Comparison of ENCODE assay signal across 10 cellular contexts in the genomic region with DNA sequence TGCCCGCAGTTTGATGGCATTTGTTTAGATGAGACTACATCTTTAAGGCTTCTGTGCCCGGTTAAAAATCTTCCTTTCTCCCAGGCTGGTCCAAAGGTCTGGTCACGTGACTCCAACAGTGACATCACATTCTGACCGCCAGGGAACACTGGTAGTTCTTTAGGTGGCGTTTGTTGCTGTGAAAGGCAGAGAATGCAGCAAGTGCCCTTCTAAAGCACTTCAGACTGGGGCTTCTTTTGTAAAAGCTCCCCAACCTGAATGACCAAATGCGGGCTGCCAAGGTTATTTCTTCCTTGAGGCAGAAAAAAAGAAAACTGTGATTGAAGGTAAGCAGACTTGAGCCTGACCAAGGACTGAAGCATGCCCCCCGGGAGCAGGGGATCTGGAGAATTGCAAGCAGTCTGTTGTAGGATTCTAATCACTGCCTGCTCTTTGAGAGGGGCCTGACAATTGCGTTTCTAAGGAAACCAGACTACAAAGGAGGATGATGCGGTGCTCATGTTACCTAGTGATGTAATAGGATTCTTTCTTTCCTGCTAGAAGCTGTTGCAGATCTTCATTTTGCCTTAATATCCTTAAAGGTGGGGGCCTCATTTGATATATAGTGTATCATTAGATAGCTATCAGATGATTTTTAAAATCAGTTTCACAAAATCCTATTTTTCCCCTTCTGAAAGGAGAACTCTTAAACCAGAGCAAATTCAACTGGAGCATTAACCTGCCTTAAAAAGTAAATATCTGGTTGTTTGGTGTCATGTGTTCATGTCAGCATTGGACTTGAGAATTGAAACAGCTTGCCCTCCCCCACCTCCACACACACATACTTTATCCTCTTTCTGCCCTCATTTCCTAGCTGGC.
DNase-seq lines count a peak whose midpoint lies in the region; ATAC-seq and TF ChIP-seq lines count a peak whose summit lies in the region.
"Had no signal": no experiment of that assay in that cellular context is flagged by ENCODE, and none has a peak within 500 bp of the region (broad histone marks: within the 10 kb centered on the region; RNA-seq: fewer than 3 reads in every experiment).

No MANE protein-coding gene starts in this region.

- no peaks in the 10 kb centered on the region for H3K27me3 ChIP-seq in lower lobe of right lung (ENCODE audit: low read depth)

- no peak for TF ChIP-seq POLR2A in lower leg skin (IDR thresholded peaks at IDR 0.05)

- H3K36me3 ChIP-seq in lower lobe of right lung: no peaks in the 10 kb centered on the region

- no peaks in the 10 kb centered on the region for H3K36me3 Mint-ChIP-seq in chondrocyte (ENCODE audit: low read depth)

- no peak overlapping the region for H3K27ac ChIP-seq in lower lobe of right lung

- no peaks in the 10 kb centered on the region for H3K9me3 Mint-ChIP-seq in chondrocyte (ENCODE audit: low read depth)

- no peak overlapping the region for H3K4me3 Mint-ChIP-seq in chondrocyte (ENCODE audit: unreplicated experiment)

- no peaks in the 10 kb centered on the region for H3K27me3 Mint-ChIP-seq in chondrocyte (ENCODE audit: low read depth)

- no peaks in the 10 kb centered on the region for H3K4me1 ChIP-seq in lower lobe of right lung

- peak; percentile 15 for TF ChIP-seq CTCF in chondrocyte (IDR thresholded peaks at IDR 0.05)
- no peak for TF ChIP-seq CTCF in lower lobe of right lung (IDR thresholded peaks at IDR 0.05)
- no peak for TF ChIP-seq CTCF in lower leg skin (IDR thresholded peaks at IDR 0.05)

- WGBS in lower leg skin, 2 donors: 42 to 43% methylated on average over 9 of the region's 9 CpGs

- H3K27ac Mint-ChIP-seq in chondrocyte (ENCODE audit: unreplicated experiment): no peak overlapping the region

- ATAC-seq in lower lobe of right lung: peak; percentile 54 to 77
- ATAC-seq in HG03457 (IDR thresholded peaks at IDR 0.05; ENCODE audit: unreplicated experiment): no peak
- no peak for ATAC-seq in GM21825 (IDR thresholded peaks at IDR 0.05; ENCODE audit: unreplicated experiment)
- ATAC-seq: left ventricle myocardium superior had no signal

- intact Hi-C loops in lower lobe of right lung (cut with DNase I) (no loop called here), lower leg skin (cut with DNase I; ENCODE audit: low total_unique reads) (no loop called here)

- H3K4me1 Mint-ChIP-seq in chondrocyte (ENCODE audit: low read depth): peaks cover 3% of the 10 kb centered on the region

- no peak overlapping the region for H3K4me3 ChIP-seq in lower lobe of right lung
- H3K4me3 ChIP-seq in lower leg skin (ENCODE audit: low read depth, poor library complexity, severe bottlenecking): no peak overlapping the region

- DNase-seq in C1 segment of cervical spinal cord (lab: John Stamatoyannopoulos, UW) (peak in 11 of 14 donors; percentile 1 to 84 (median 16)), NCI-H2029 (lab: John Stamatoyannopoulos, UW) (peak; percentile 56), chondrocyte (ENCODE audit: low spot score) (no peak), lower lobe of right lung (peak; percentile 28), T-helper 2 cell (no peak), lower leg skin (ENCODE audit: low spot score in 2 of 2) (no peak)
- DNase-seq: DND-41, left ventricle myocardium superior had no signal

- H3K9me3 ChIP-seq in lower lobe of right lung: no peaks in the 10 kb centered on the region

Comparison
In these comparisons a context has a peak if more than half of its experiments do, and no peak if none do; other contexts are left out.
1. DNase-seq: peak in C1 segment of cervical spinal cord (11 of 14), NCI-H2029 (single experiment) and lower lobe of right lung (single experiment); none in chondrocyte (single experiment), T-helper 2 cell (0 of 5) and lower leg skin (0 of 2).
2. ATAC-seq: peak in lower lobe of right lung (2 of 2); none in HG03457 (single experiment) and GM21825 (single experiment).